1 cellular context compared by ENCODE assay signal in genomic region chr2:238441262-238442114, GRCh38.
TF ChIP-seq lines count a peak whose summit lies in the region.

No MANE protein-coding gene starts in this region.

TF ChIP-seq in HepG2, 621 proteins besides CTCF, POLR2A, EP300 and RAD21 (continued from another document and continues in another):
- TF ChIP-seq IRF9 (CRISPR knock-in tag; IDR thresholded peaks at IDR 0.05; ENCODE audit: borderline replicate concordance) = peak; percentile 69; the same call in 1 of the 2 replicates
- peak; percentile 71; the same call in 1 of the 2 replicates for TF ChIP-seq SIN3A (IDR thresholded peaks at IDR 0.05; ENCODE audit: borderline replicate concordance, low read depth, low read length)
- TF ChIP-seq ZNF274 (CRISPR knock-in tag; IDR thresholded peaks at IDR 0.05) = no peak
- peak; percentile 61 for TF ChIP-seq ZNF883 (CRISPR knock-in tag; IDR thresholded peaks at IDR 0.05; ENCODE audit: not compliant biosample characterization)
- peak; percentile 86; the same call in 1 of the 2 replicates for TF ChIP-seq GFI1 (CRISPR knock-in tag; IDR thresholded peaks at IDR 0.05; ENCODE audit: borderline replicate concordance)
- peak; percentile 96 for TF ChIP-seq ZBTB7B (CRISPR knock-in tag; IDR thresholded peaks at IDR 0.05)
- TF ChIP-seq GRHL1 (CRISPR knock-in tag; conservative IDR thresholded peaks at IDR 0.05) = no peak
- TF ChIP-seq SPEN (CRISPR knock-in tag; IDR thresholded peaks at IDR 0.05; ENCODE audit: low read depth) = peak; percentile 87
- peak; percentile 61; the same call in 1 of the 2 replicates for TF ChIP-seq CREM (IDR thresholded peaks at IDR 0.05)
- TF ChIP-seq CREM (CRISPR knock-in tag; IDR thresholded peaks at IDR 0.05) = no peak
- peak; percentile 59; the same call in 1 of the 2 replicates for TF ChIP-seq JUND (CRISPR knock-in tag; IDR thresholded peaks at IDR 0.05)
- peak; percentile 92 for TF ChIP-seq HDAC1 (CRISPR knock-in tag; IDR thresholded peaks at IDR 0.05)
- peak; percentile 60 for TF ChIP-seq NCOA2 (CRISPR knock-in tag; IDR thresholded peaks at IDR 0.05)
- TF ChIP-seq ZBTB37 (CRISPR knock-in tag; IDR thresholded peaks at IDR 0.05) = 0 out of 2 replicates have a peak, but pooled peaks have one; percentile 20
- TF ChIP-seq ZBTB39 (CRISPR knock-in tag; IDR thresholded peaks at IDR 0.05) = no peak
- peak; percentile 88 for TF ChIP-seq ZMYM4 (CRISPR knock-in tag; IDR thresholded peaks at IDR 0.05)
- peak; percentile 97 for TF ChIP-seq ZNF710 (CRISPR knock-in tag; IDR thresholded peaks at IDR 0.05; ENCODE audit: borderline replicate concordance)
- peak; percentile 55 for TF ChIP-seq ZFP36 (IDR thresholded peaks at IDR 0.05; ENCODE audit: borderline replicate concordance, low read depth, low read length, partially characterized antibody)
- 0 out of 2 replicates have a peak, but pooled peaks have one; percentile 54 for TF ChIP-seq ZNF142 (CRISPR knock-in tag; IDR thresholded peaks at IDR 0.05)
- TF ChIP-seq CHD2 (IDR thresholded peaks at IDR 0.05; ENCODE audit: low read depth, low read length) = peak; percentile 21; the same call in 1 of the 2 replicates
- TF ChIP-seq ATF7 (IDR thresholded peaks at IDR 0.05) = no peak
- TF ChIP-seq ATF7 (CRISPR knock-in tag; IDR thresholded peaks at IDR 0.05) = 0 out of 2 replicates have a peak, but pooled peaks have one; percentile 71
- peak; percentile 68; the same call in 1 of the 2 replicates for TF ChIP-seq ZNF782 (CRISPR knock-in tag; IDR thresholded peaks at IDR 0.05; ENCODE audit: borderline replicate concordance)
- TF ChIP-seq GTF2F1 (IDR thresholded peaks at IDR 0.05; ENCODE audit: low read length) = no peak
- TF ChIP-seq FLYWCH1 (CRISPR knock-in tag; IDR thresholded peaks at IDR 0.05) = no peak
- peak; percentile 91 for TF ChIP-seq ARID4A (CRISPR knock-in tag; IDR thresholded peaks at IDR 0.05; ENCODE audit: borderline replicate concordance)
- no peak for TF ChIP-seq NFIB (CRISPR knock-in tag; IDR thresholded peaks at IDR 0.05; ENCODE audit: borderline replicate concordance)
- no peak for TF ChIP-seq STAT5B (CRISPR knock-in tag; IDR thresholded peaks at IDR 0.05)
- TF ChIP-seq ZNF7 (CRISPR knock-in tag; IDR thresholded peaks at IDR 0.05) = 0 out of 2 replicates have a peak, but pooled peaks have one; percentile 13
- peak; percentile 89 for TF ChIP-seq GATAD2A (CRISPR knock-in tag; IDR thresholded peaks at IDR 0.05)
- TF ChIP-seq TFDP2 (CRISPR knock-in tag; IDR thresholded peaks at IDR 0.05) = peak; percentile 83
- TF ChIP-seq MXD3 (CRISPR knock-in tag; IDR thresholded peaks at IDR 0.05) = no peak
- TF ChIP-seq ZC3H13 (CRISPR knock-in tag; IDR thresholded peaks at IDR 0.05) = peak; percentile 70; the same call in 1 of the 2 replicates
